23 cellular contexts compared by ENCODE assay signal in the genomic region with DNA sequence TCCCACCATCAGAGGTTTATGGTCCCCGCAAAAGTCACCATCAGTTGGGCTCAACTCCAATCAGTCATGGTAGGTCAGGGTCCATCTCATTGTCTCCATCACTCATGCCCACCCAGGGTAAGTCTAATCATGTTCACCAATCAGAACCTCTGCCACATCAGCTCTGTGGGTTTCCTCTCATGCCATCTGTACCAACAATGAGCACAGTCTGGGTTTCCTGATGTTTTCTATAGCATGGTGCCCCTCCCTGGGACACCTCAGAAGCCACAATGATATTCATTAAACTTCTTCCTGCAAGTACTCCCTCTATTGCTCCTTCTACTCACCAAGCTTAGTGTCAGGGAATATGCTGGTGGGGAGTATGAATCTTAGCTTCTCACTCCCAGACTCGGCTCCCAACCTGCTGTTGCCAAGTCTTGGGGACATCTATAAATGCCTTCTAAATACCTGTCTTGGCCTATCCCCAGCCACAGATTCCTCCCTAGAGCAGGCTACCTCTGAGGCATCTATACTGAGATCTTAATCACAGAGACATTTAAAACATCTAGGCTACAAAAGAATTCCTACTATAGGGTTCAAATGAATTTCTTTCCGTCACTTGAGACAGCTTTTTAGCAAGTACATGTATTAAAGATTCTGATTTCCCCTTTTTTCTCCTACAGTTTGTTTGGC. TPM values are rescaled to one million over a fixed set of nuclear protein-coding genes. Genes with fewer than 3 reads are reported as not detected.
DNase-seq lines count a peak whose midpoint lies in the region; ATAC-seq and TF ChIP-seq lines count a peak whose summit lies in the region.
"Had no signal": no experiment of that assay in that cellular context is flagged by ENCODE, and none has a peak within 500 bp of the region (broad histone marks: within the 10 kb centered on the region; RNA-seq: fewer than 3 reads in every experiment).

No MANE protein-coding gene starts in this region.

- peak overlapping the region; percentile 44 for H3K4me3 ChIP-seq in Loucy (ENCODE audit: low read length, poor library complexity, severe bottlenecking)
- H3K4me3 ChIP-seq: hepatocyte, MG63, uterus had no signal

- H3K4me3 Mint-ChIP-seq in activated naive CD8-positive, alpha-beta T cell treated with anti-CD3 and anti-CD28 coated beads for 36 hours, result no peak overlapping the region
- peak overlapping the region; percentile 78 for H3K4me3 Mint-ChIP-seq in natural killer cell treated with Interleukin-12 subunit alpha and Interleukin-12 subunit beta and Interleukin-15 and Interleukin-18, amount 100 ng/mL, for 72 hours
- H3K4me3 Mint-ChIP-seq: endodermal cell, HFFc6 had no signal

- peaks cover 24% of the 10 kb centered on the region for H3K27me3 ChIP-seq in Loucy (ENCODE audit: insufficient read depth, low read length, poor library complexity, severe bottlenecking)
- H3K27me3 ChIP-seq: hepatocyte, MG63, uterus had no signal

- H3K4me1 ChIP-seq in Loucy (ENCODE audit: insufficient read depth, low read length, poor library complexity, severe bottlenecking), result peaks cover 27% of the 10 kb centered on the region
- H3K4me1 ChIP-seq: uterus had no signal

- DNase-seq in activated CD8-positive, alpha-beta memory T cell treated with anti-CD3 and anti-CD28 coated beads for 24 hours, result peak; percentile 51
- no peak for DNase-seq in activated CD8-positive, alpha-beta memory T cell treated with anti-CD3 and anti-CD28 coated beads, Interleukin-2, amount 50 U/mL, for 48 hours
- DNase-seq in activated naive CD8-positive, alpha-beta T cell treated with anti-CD3 and anti-CD28 coated beads for 36 hours, result no peak
- no peak for DNase-seq in natural killer cell treated with Interleukin-12 subunit alpha and Interleukin-12 subunit beta and Interleukin-15 and Interleukin-18, amount 100 ng/mL, for 72 hours (ENCODE audit: low spot score)
- DNase-seq in hypothalamus (lab: John Stamatoyannopoulos, UW) (no peak), DMS 273 (lab: John Stamatoyannopoulos, UW; ENCODE audit: unreplicated experiment) (no peak), D341Med (ENCODE audit: low spot score) (no peak)
- DNase-seq: activated CD4-positive, alpha-beta T cell treated with anti-CD3 and anti-CD28 coated beads for 1 hour; cerebellar nuclear complex; endodermal cell; HFFc6; kidney; mesenchymal stem cell; MG63; NCI-H2081; NCI-H510A treated with DMSO at 0.1 percent for 48 hours; retina; stimulated activated CD4-positive, alpha-beta T cell treated with anti-CD3 and anti-CD28 coated beads, Interleukin-15, amount 100 ng/mL, for 24 hours; T-helper 9 cell; uterus had no signal

- no peaks in the 10 kb centered on the region for H3K9me2 ChIP-seq in Loucy (replicated peaks; ENCODE audit: low read depth, low read length)

- peaks cover 4% of the 10 kb centered on the region for H3K36me3 Mint-ChIP-seq in activated naive CD8-positive, alpha-beta T cell treated with anti-CD3 and anti-CD28 coated beads for 36 hours
- peaks cover 13% of the 10 kb centered on the region for H3K36me3 Mint-ChIP-seq in natural killer cell treated with Interleukin-12 subunit alpha and Interleukin-12 subunit beta and Interleukin-15 and Interleukin-18, amount 100 ng/mL, for 72 hours

- TF ChIP-seq CTCF in Loucy (conservative IDR thresholded peaks at IDR 0.05; ENCODE audit: low read length), result no peak

- H3K9ac ChIP-seq in Loucy (ENCODE audit: low read depth, low read length, poor library complexity, severe bottlenecking), result no peak overlapping the region

- no peaks in the 10 kb centered on the region for H3K9me3 ChIP-seq in Loucy (ENCODE audit: insufficient read depth, low read depth, low read length)
- H3K9me3 ChIP-seq: MG63, uterus had no signal

- peaks cover 4% of the 10 kb centered on the region for H3K27me3 Mint-ChIP-seq in activated naive CD8-positive, alpha-beta T cell treated with anti-CD3 and anti-CD28 coated beads for 36 hours
- H3K27me3 Mint-ChIP-seq in natural killer cell treated with Interleukin-12 subunit alpha and Interleukin-12 subunit beta and Interleukin-15 and Interleukin-18, amount 100 ng/mL, for 72 hours, result no peaks in the 10 kb centered on the region

- no peaks in the 10 kb centered on the region for H3K79me2 ChIP-seq in Loucy (ENCODE audit: insufficient read depth, low read length)
- H3K79me2 ChIP-seq: hepatocyte had no signal

- no peaks in the 10 kb centered on the region for H3K9me3 Mint-ChIP-seq in activated naive CD8-positive, alpha-beta T cell treated with anti-CD3 and anti-CD28 coated beads for 36 hours
- peaks cover 2% of the 10 kb centered on the region for H3K9me3 Mint-ChIP-seq in natural killer cell treated with Interleukin-12 subunit alpha and Interleukin-12 subunit beta and Interleukin-15 and Interleukin-18, amount 100 ng/mL, for 72 hours
- H3K9me3 Mint-ChIP-seq: HFFc6 had no signal

- H4K20me1 ChIP-seq in Loucy (ENCODE audit: insufficient read depth, low read length, poor library complexity, severe bottlenecking), result no peaks in the 10 kb centered on the region

- H2AFZ ChIP-seq in Loucy (ENCODE audit: low read length), result no peak overlapping the region
- H2AFZ ChIP-seq: hepatocyte had no signal

- H3K4me1 Mint-ChIP-seq in activated naive CD8-positive, alpha-beta T cell treated with anti-CD3 and anti-CD28 coated beads for 36 hours, result peaks cover 41% of the 10 kb centered on the region
- peaks cover 51 to 59% of the 10 kb centered on the region in 2 donors for H3K4me1 Mint-ChIP-seq in natural killer cell treated with Interleukin-12 subunit alpha and Interleukin-12 subunit beta and Interleukin-15 and Interleukin-18, amount 100 ng/mL, for 72 hours (ENCODE audit: low read depth in 2 of 2)
- H3K4me1 Mint-ChIP-seq: endodermal cell had no signal

- H3K36me3 ChIP-seq in Loucy (ENCODE audit: insufficient read depth, low read length), result no peaks in the 10 kb centered on the region
- H3K36me3 ChIP-seq: MG63, uterus had no signal

- H3K27ac Mint-ChIP-seq in activated naive CD8-positive, alpha-beta T cell treated with anti-CD3 and anti-CD28 coated beads for 36 hours, result peak overlapping the region; percentile 80
- peak overlapping the region; percentile 92 to 96 for H3K27ac Mint-ChIP-seq in natural killer cell treated with Interleukin-12 subunit alpha and Interleukin-12 subunit beta and Interleukin-15 and Interleukin-18, amount 100 ng/mL, for 72 hours
- H3K27ac Mint-ChIP-seq: endodermal cell, HFFc6 had no signal

- peak overlapping the region; percentile 70 for H3K4me2 ChIP-seq in Loucy (ENCODE audit: low read depth, low read length, poor library complexity, severe bottlenecking)
- H3K4me2 ChIP-seq: hepatocyte had no signal

- no peaks in the 10 kb centered on the region for H3F3A ChIP-seq in Loucy (ENCODE audit: low read depth)

- peak in 1 of 2 donors; percentile 55 for ATAC-seq in natural killer cell treated with Interleukin-12 subunit alpha and Interleukin-12 subunit beta and Interleukin-15 and Interleukin-18, amount 100 ng/mL, for 72 hours

RNA-seq across cellular contexts. Expression of a gene that starts 5.0 kb away (rescaled TPM):
- under 1 TPM in 1 of 2 experiments, not detected in 1; 0.16 TPM for total RNA-seq in activated naive CD8-positive, alpha-beta T cell treated with anti-CD3 and anti-CD28 coated beads for 36 hours
- 1 to 10 TPM in 1 of 2 donors, under 1 TPM in 1; 0.48 to 2.5 TPM for total RNA-seq in natural killer cell treated with Interleukin-12 subunit alpha and Interleukin-12 subunit beta and Interleukin-15 and Interleukin-18, amount 100 ng/mL, for 72 hours
- total RNA-seq: endodermal cell, HFFc6, OCI-LY7 had no signal

RNA-seq across cellular contexts. Expression of a gene that starts 21.8 kb away (rescaled TPM):
- under 1 TPM; 0.08 to 0.21 TPM for total RNA-seq in activated naive CD8-positive, alpha-beta T cell treated with anti-CD3 and anti-CD28 coated beads for 36 hours
- total RNA-seq in natural killer cell treated with Interleukin-12 subunit alpha and Interleukin-12 subunit beta and Interleukin-15 and Interleukin-18, amount 100 ng/mL, for 72 hours, result 10 to 100 TPM; 28.3 to 46.2 TPM
- total RNA-seq: endodermal cell, HFFc6, OCI-LY7 had no signal

RNA-seq across cellular contexts. Expression of a gene that starts 58.1 kb away (rescaled TPM):
- 1 to 10 TPM; 3.1 to 3.4 TPM for total RNA-seq in activated naive CD8-positive, alpha-beta T cell treated with anti-CD3 and anti-CD28 coated beads for 36 hours
- 1 to 10 TPM; 4.0 to 6.2 TPM for total RNA-seq in natural killer cell treated with Interleukin-12 subunit alpha and Interleukin-12 subunit beta and Interleukin-15 and Interleukin-18, amount 100 ng/mL, for 72 hours
- total RNA-seq: endodermal cell had no signal

Comparison
In these comparisons a context has a peak if more than half of its experiments do, and no peak if none do; other contexts are left out.
1. RNA of a gene that starts 21.8 kb away (total RNA-seq): 28.3 to 46.2 TPM in natural killer cell treated with Interleukin-12 subunit alpha and Interleukin-12 subunit beta and Interleukin-15 and Interleukin-18, amount 100 ng/mL, for 72 hours; 0.08 to 0.21 TPM in activated naive CD8-positive, alpha-beta T cell treated with anti-CD3 and anti-CD28 coated beads for 36 hours; every median in the first group is over 10 times any median in the second.